Comparison of ENCODE assay signal across 20 cellular contexts in the genomic region with DNA sequence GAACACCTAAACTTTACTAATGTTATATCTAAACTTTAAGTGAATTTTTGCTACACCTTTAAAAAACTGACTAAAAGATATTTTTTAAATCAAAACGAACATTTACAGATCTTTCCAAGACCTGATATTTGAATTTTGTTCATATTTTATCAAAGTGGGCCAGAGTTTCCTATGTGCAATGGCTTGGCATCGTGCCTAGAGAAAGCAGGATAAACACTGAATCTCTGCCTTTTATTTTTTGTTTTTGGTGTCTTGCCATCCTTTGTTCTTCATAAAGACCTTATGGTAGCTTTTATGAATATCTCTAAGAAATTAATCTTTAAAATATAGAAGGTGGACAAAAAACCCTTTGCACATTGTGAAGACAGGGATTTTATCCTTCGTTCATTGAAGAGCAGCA.
"Had no signal": no experiment of that assay in that cellular context is flagged by ENCODE, and none has a peak within 500 bp of the region (broad histone marks: within the 10 kb centered on the region; RNA-seq: fewer than 3 reads in every experiment).

No MANE protein-coding gene starts in this region.

- H3K27ac ChIP-seq: coronary artery, epithelial cell of prostate, left ventricle myocardium inferior, right atrium auricular region, tibial nerve, uterus, WERI-Rb-1 had no signal

- H3K9me3 ChIP-seq: left ventricle myocardium inferior, right atrium auricular region, tibial nerve, uterus had no signal

- ATAC-seq: activated T-helper 17 cell treated with anti-CD3 and anti-CD28 coated beads, Interleukin-2, amount 50 U/mL, for 72 hours; effector memory CD8-positive, alpha-beta T cell; natural killer cell had no signal

- DNase-seq: activated CD4-positive, alpha-beta T cell treated with anti-CD3 and anti-CD28 coated beads, Interleukin-2, amount 50 U/mL, for 48 hours; activated naive CD4-positive, alpha-beta T cell treated with anti-CD3 and anti-CD28 coated beads for 36 hours; central memory CD4-positive, alpha-beta T cell; effector memory CD8-positive, alpha-beta T cell; glutamatergic neuron; hypothalamus; left ventricle myocardium inferior; natural killer cell; posterior cingulate gyrus; stimulated activated CD4-positive, alpha-beta T cell treated with anti-CD3 and anti-CD28 coated beads, Interleukin-2, amount 100 ng/mL, for 48 hours; stimulated activated naive CD4-positive, alpha-beta T cell; substantia nigra; T1000; WERI-Rb-1 had no signal

- H3K36me3 ChIP-seq: left ventricle myocardium inferior, right atrium auricular region, tibial nerve, uterus, WERI-Rb-1 had no signal

- H3K27me3 ChIP-seq: right atrium auricular region, tibial nerve, uterus had no signal

- H3K4me3 ChIP-seq: coronary artery, left ventricle myocardium inferior, right atrium auricular region, tibial nerve, uterus had no signal
